Comparison of ENCODE assay signal across 8 cellular contexts in genomic region chr1:153670859-153671622, GRCh38. TPM values are rescaled to one million over a fixed set of nuclear protein-coding genes. Genes with fewer than 3 reads are reported as not detected.
DNase-seq lines count a peak whose midpoint lies in the region; ATAC-seq and TF ChIP-seq lines count a peak whose summit lies in the region.

TSS of gene ILF2 (minus strand) at chr1:153670993. CDS start at chr1:153670922, 71 bp downstream.

- peaks cover 9% of the 10 kb centered on the region in 2 donors for H3K4me1 ChIP-seq in mucosa of rectum (ENCODE audit: control insufficient read depth in 2 of 2, insufficient read depth in 2 of 2, low read length in 2 of 2)

- H3K27ac Mint-ChIP-seq in IgD-negative memory B cell = peak within 1 kb of the TSS in 1 of 3 donors; percentile 91

- no peaks in the 10 kb centered on the region for H3K27me3 ChIP-seq in mucosa of rectum (ENCODE audit: control insufficient read depth in 2 of 2, insufficient read depth in 2 of 2, low read length in 2 of 2)

- peak; percentile 96 for ATAC-seq in GM21529 (IDR thresholded peaks at IDR 0.05; ENCODE audit: unreplicated experiment)

- DNase-seq in DMS153 treated with DMSO at 0.1 percent for 48 hours (lab: John Stamatoyannopoulos, UW; ENCODE audit: unreplicated experiment) (peak; percentile 100), OCI-M1 (lab: John Stamatoyannopoulos, UW) (peak; percentile 100), activated T-cell treated with anti-CD3 and anti-CD28 coated beads for 4 hours (peak; percentile 92), erythroblast (lab: John Stamatoyannopoulos, UW) (peak; percentile 99 to 100)
- DNase-seq in stimulated activated CD8-positive, alpha-beta memory T cell treated with anti-CD3 and anti-CD28 coated beads, Interleukin-4, amount 100 ng/mL, for 48 hours = peak; percentile 96

- no peaks in the 10 kb centered on the region for H3K9me3 Mint-ChIP-seq in IgD-negative memory B cell

- H3K4me3 ChIP-seq in mucosa of rectum (ENCODE audit: low read length in 2 of 2) = peak within 1 kb of the TSS; percentile 74 to 96

- H3K9me3 ChIP-seq in mucosa of rectum (ENCODE audit: control insufficient read depth in 2 of 2, low read length in 2 of 2) = no peaks in the 10 kb centered on the region

- peaks cover 0 to 18% (median 9%) of the 10 kb centered on the region in 3 donors for H3K4me1 Mint-ChIP-seq in IgD-negative memory B cell

- peak; percentile 96 for TF ChIP-seq POLR2A in erythroblast (IDR thresholded peaks at IDR 0.05; ENCODE audit: low read length)

- H3K9ac ChIP-seq in mucosa of rectum (ENCODE audit: low read depth in 1 of 2, low read length in 2 of 2) = peak within 1 kb of the TSS; percentile 79 to 83

- no peaks in the 10 kb centered on the region for H3K27me3 Mint-ChIP-seq in IgD-negative memory B cell

- H3K4me3 Mint-ChIP-seq in IgD-negative memory B cell = no peak within 1 kb of the TSS

- peaks cover 27 to 29% of the 10 kb centered on the region in 2 donors for H3K36me3 ChIP-seq in mucosa of rectum (ENCODE audit: control insufficient read depth in 2 of 2, insufficient read depth in 2 of 2, low read length in 2 of 2)

- no peaks in the 10 kb centered on the region for H3K36me3 Mint-ChIP-seq in IgD-negative memory B cell

- peak within 1 kb of the TSS; percentile 82 to 88 for H3K27ac ChIP-seq in mucosa of rectum (ENCODE audit: low read depth in 2 of 2, low read length in 2 of 2)

RNA-seq across cellular contexts. Expression of gene ILF2, which starts in this region (rescaled TPM):
- 106 TPM for polyA plus RNA-seq in IgD-negative memory B cell

Comparison
In these comparisons a context has a peak if more than half of its experiments do, and no peak if none do; other contexts are left out.
1. Peak in every context shown above with its lines: DNase-seq, ATAC-seq, H3K4me3 ChIP-seq and H3K27ac ChIP-seq.